1 cellular context compared by ENCODE assay signal in the genomic region with DNA sequence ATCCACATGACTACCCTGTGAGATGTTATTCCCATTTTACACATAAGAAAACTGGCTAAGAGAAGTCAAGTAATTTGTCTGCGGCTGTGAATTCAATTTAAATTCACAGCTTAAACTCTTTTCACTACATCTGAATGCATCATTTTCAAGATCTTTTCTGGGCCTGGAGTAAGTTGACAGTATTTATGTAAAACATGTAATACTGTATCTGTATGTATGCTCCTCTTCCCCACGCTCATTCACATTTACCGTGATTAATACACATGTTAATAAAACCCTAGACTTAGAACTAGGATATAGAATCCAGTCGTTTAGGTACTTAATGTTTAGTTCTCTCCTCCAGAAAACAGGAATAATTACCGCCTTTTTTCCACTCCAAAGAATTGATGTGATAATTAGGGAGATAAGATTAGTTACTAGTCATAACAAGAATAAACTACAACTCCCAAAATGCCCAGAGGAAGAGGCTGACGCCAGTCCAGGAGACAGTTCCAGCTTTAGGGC.
TF ChIP-seq lines count a peak whose summit lies in the region.

No MANE protein-coding gene starts in this region.

TF ChIP-seq in IMR-90, 13 proteins besides CTCF, POLR2A, EP300 and RAD21 (continued from another document):
- TF ChIP-seq, protein P1, sequence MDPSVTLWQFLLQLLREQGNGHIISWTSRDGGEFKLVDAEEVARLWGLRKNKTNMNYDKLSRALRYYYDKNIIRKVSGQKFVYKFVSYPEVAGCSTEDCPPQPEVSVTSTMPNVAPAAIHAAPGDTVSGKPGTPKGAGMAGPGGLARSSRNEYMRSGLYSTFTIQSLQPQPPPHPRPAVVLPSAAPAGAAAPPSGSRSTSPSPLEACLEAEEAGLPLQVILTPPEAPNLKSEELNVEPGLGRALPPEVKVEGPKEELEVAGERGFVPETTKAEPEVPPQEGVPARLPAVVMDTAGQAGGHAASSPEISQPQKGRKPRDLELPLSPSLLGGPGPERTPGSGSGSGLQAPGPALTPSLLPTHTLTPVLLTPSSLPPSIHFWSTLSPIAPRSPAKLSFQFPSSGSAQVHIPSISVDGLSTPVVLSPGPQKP (IDR thresholded peaks at IDR 0.05; ENCODE audit: borderline replicate concordance, low read depth, low read length) = no peak
- TF ChIP-seq FOS (IDR thresholded peaks at IDR 0.05; ENCODE audit: low read depth, low read length) = no peak
- TF ChIP-seq RFX5 (IDR thresholded peaks at IDR 0.05; ENCODE audit: low read depth, low read length) = no peak
- no peak for TF ChIP-seq NFE2L2 (IDR thresholded peaks at IDR 0.05; ENCODE audit: low read depth, low read length)
- TF ChIP-seq, protein P2, sequence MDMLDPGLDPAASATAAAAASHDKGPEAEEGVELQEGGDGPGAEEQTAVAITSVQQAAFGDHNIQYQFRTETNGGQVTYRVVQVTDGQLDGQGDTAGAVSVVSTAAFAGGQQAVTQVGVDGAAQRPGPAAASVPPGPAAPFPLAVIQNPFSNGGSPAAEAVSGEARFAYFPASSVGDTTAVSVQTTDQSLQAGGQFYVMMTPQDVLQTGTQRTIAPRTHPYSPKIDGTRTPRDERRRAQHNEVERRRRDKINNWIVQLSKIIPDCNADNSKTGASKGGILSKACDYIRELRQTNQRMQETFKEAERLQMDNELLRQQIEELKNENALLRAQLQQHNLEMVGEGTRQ (IDR thresholded peaks at IDR 0.05; ENCODE audit: low read depth, low read length) = no peak
- no peak for TF ChIP-seq MAFK (IDR thresholded peaks at IDR 0.05; ENCODE audit: low read depth, low read length)
- no peak for TF ChIP-seq BHLHE40 (IDR thresholded peaks at IDR 0.05; ENCODE audit: low read depth, low read length)
